In genomic region chr10:63286340-63286739, GRCh38 we compare ENCODE assay signal across 1 cellular context.
TF ChIP-seq lines count a peak whose summit lies in the region.

No MANE protein-coding gene starts in this region.

TF ChIP-seq in H1, 55 proteins besides CTCF, POLR2A, EP300 and RAD21 (continued from another document):
- no peak for TF ChIP-seq CHD7 (IDR thresholded peaks at IDR 0.05; ENCODE audit: insufficient replicate concordance, low read length)
- no peak for TF ChIP-seq TBP (IDR thresholded peaks at IDR 0.05; ENCODE audit: low read depth, low read length)
TF ChIP-seq in H1: peak in this region for 0.
